ENCODE assay signal across 8 cellular contexts in genomic region chr17:42275527-42276358, GRCh38. TPM values are rescaled to one million over a fixed set of nuclear protein-coding genes. Genes with fewer than 3 reads are reported as not detected.
DNase-seq lines count a peak whose midpoint lies in the region; ATAC-seq and TF ChIP-seq lines count a peak whose summit lies in the region.

No MANE protein-coding gene starts in this region.

- no peaks in the 10 kb centered on the region for H3K9me3 ChIP-seq in CD4-positive, alpha-beta memory T cell (ENCODE audit: control insufficient read depth in 1 of 2, low read length in 2 of 2)

- peaks cover 48% of the 10 kb centered on the region for H3K4me1 ChIP-seq in CD4-positive, alpha-beta memory T cell (ENCODE audit: insufficient read depth, low read length)

- no peaks in the 10 kb centered on the region for H3K27me3 Mint-ChIP-seq in CD4-positive, alpha-beta memory T cell
- H3K27me3 Mint-ChIP-seq in osteocyte (ENCODE audit: unreplicated experiment): no peaks in the 10 kb centered on the region

- CTCF ChIA-PET in CD4-positive, alpha-beta memory T cell (lab: Charles Lee; ENCODE audit: partially characterized antibody): interaction anchor here (1.1 to 3.9 kb wide), 6 partner anchors 11 to 131 kb away, joined by 3 to 35 read pairs (median 4); no protein-coding TSS in a partner anchor

- peaks cover 3 to 23% of the 10 kb centered on the region in 2 donors for H3K36me3 Mint-ChIP-seq in CD4-positive, alpha-beta memory T cell
- no peaks in the 10 kb centered on the region for H3K36me3 Mint-ChIP-seq in osteocyte (ENCODE audit: unreplicated experiment)

- peak overlapping the region; percentile 87 to 97 for H3K4me3 ChIP-seq in CD4-positive, alpha-beta memory T cell (ENCODE audit: low read length in 2 of 2)
- peak overlapping the region; percentile 82 for H3K4me3 ChIP-seq in fibroblast of villous mesenchyme (ENCODE audit: low read depth, low read length)

- intact Hi-C loops in CD4-positive, alpha-beta memory T cell (cut with micrococcal nuclease): loop anchor here (1.0 to 10.0 kb wide), 3 partner anchors 13 to 51 kb away; partner anchors contain the start of gene STAT5A

- H3K9me3 Mint-ChIP-seq in CD4-positive, alpha-beta memory T cell: peaks cover 0 to 4% (median 0%) of the 10 kb centered on the region in 8 donors
- H3K9me3 Mint-ChIP-seq in osteocyte (ENCODE audit: unreplicated experiment): no peaks in the 10 kb centered on the region

- H3K36me3 ChIP-seq in CD4-positive, alpha-beta memory T cell (ENCODE audit: insufficient read depth, low read length): no peaks in the 10 kb centered on the region

- H3K4me3 Mint-ChIP-seq in CD4-positive, alpha-beta memory T cell: peak overlapping the region; percentile 97 to 100 (median 98)
- H3K4me3 Mint-ChIP-seq in osteocyte (ENCODE audit: unreplicated experiment): peak overlapping the region; percentile 91

- POLR2A ChIA-PET in CD4-positive, alpha-beta memory T cell (lab: Charles Lee; ENCODE audit: partially characterized antibody): interaction anchor here (0.8 to 13.6 kb wide), 14 partner anchors 9 to 586 kb away, joined by 3 to 286 read pairs (median 6); partner anchors contain the start of genes EIF1, GHDC, STAT3 and STAT5A

- no peaks in the 10 kb centered on the region for H3K27me3 ChIP-seq in CD4-positive, alpha-beta memory T cell (ENCODE audit: insufficient read depth, low read length)

- H3K27ac ChIP-seq in CD4-positive, alpha-beta memory T cell (ENCODE audit: low read depth, low read length): peak overlapping the region; percentile 92

- H3K27ac Mint-ChIP-seq in CD4-positive, alpha-beta memory T cell: peak overlapping the region; percentile 97 to 100 (median 99)
- H3K27ac Mint-ChIP-seq in osteocyte (ENCODE audit: unreplicated experiment): peak overlapping the region; percentile 92

- peaks cover 34 to 63% (median 51%) of the 10 kb centered on the region in 4 donors for H3K4me1 Mint-ChIP-seq in CD4-positive, alpha-beta memory T cell
- peaks cover 48% of the 10 kb centered on the region for H3K4me1 Mint-ChIP-seq in osteocyte (ENCODE audit: unreplicated experiment)

- peak; percentile 33 for ATAC-seq in GM21515 (IDR thresholded peaks at IDR 0.05; ENCODE audit: unreplicated experiment)

- TF ChIP-seq CTCF in fibroblast of villous mesenchyme (IDR thresholded peaks at IDR 0.05; ENCODE audit: insufficient read depth, low read depth, low read length) (no peak), osteocyte (IDR thresholded peaks at IDR 0.05) (no peak)

- DNase-seq in CD4-positive, alpha-beta memory T cell: peak in 4 of 5 donors; percentile 27 to 67 (median 30)
- DNase-seq in NAMALWA (ENCODE audit: low spot score) (peak; percentile 37), activated T-cell treated with anti-CD3 and anti-CD28 coated beads for 48 hours (ENCODE audit: low read depth) (peak; percentile 17), fibroblast of villous mesenchyme (ENCODE audit: low read depth) (peak; percentile 49), osteocyte (ENCODE audit: extremely low spot score, unreplicated experiment) (no peak), NCI-H226 (no peak)
- no peak for DNase-seq in central memory CD4-positive, alpha-beta T cell

RNA-seq across cellular contexts. Expression of gene STAT5B, which starts 0.4 kb away (rescaled TPM):
- 100 to 1,000 TPM; 244 to 261 TPM for total RNA-seq in CD4-positive, alpha-beta memory T cell
- 100 to 1,000 TPM in 1 of 2 donors, 10 to 100 TPM in 1; 91.3 to 146 TPM for polyA plus RNA-seq in CD4-positive, alpha-beta memory T cell
- total RNA-seq in fibroblast of villous mesenchyme (33.5 and 38.4 TPM in 2 replicates), osteocyte (41.3 and 49.7 TPM in 2 replicates)

RNA-seq across cellular contexts. Expression of gene STAT5A, which starts 12.6 kb away (rescaled TPM):
- 100 to 1,000 TPM; 130 to 133 TPM for total RNA-seq in CD4-positive, alpha-beta memory T cell
- polyA plus RNA-seq in CD4-positive, alpha-beta memory T cell: 10 to 100 TPM; 66.7 to 94.6 TPM
- total RNA-seq in fibroblast of villous mesenchyme: 13.8 and 16.1 TPM in 2 replicates
- total RNA-seq in osteocyte: 45.5 and 47.7 TPM in 2 replicates

Comparison
In these comparisons a context has a peak if more than half of its experiments do, and no peak if none do; other contexts are left out.
1. DNase-seq: peak in CD4-positive, alpha-beta memory T cell (4 of 5), NAMALWA (single experiment), activated T-cell treated with anti-CD3 and anti-CD28 coated beads for 48 hours (single experiment) and fibroblast of villous mesenchyme (single experiment); none in osteocyte (single experiment), central memory CD4-positive, alpha-beta T cell (single experiment) and NCI-H226 (single experiment).